In genomic region chr1:2457444-2457843, GRCh38 we compare ENCODE assay signal across 22 cellular contexts. TPM values are rescaled to one million over a fixed set of nuclear protein-coding genes. Genes with fewer than 3 reads are reported as not detected.
"Had no signal": no experiment of that assay in that cellular context is flagged by ENCODE, and none has a peak within 500 bp of the region (broad histone marks: within the 10 kb centered on the region; RNA-seq: fewer than 3 reads in every experiment).

No MANE protein-coding gene starts in this region.

- ATAC-seq: HepG2, Right ventricle myocardium inferior, SK-N-SH treated with all-trans-retinoic acid at 6 μM for 48 hours had no signal

- H3K4me3 Mint-ChIP-seq: IgD-negative memory B cell had no signal

- H3K36me3 ChIP-seq: SJCRH30 had no signal

- DNase-seq: KBM-7, NCI-H1092, NCI-H1105 treated with DMSO at 0.1 percent for 48 hours, NCI-H1417 treated with DMSO at 0.1 percent for 48 hours, NCI-H187, NCI-H2029, NCI-H2081 treated with DMSO at 0.1 percent for 48 hours, NCI-H2171, NCI-H226, NCI-H446, NCI-H510A, NCI-H524 treated with DMSO at 0.1 percent for 48 hours, NCI-H69, NCI-H774, SHP77 treated with DMSO at 0.1 percent for 48 hours, SJCRH30, T-helper 1 cell had no signal

- H3K9me3 ChIP-seq: SJCRH30 had no signal

- FAIRE-seq: HepG2 had no signal

- H3K27ac ChIP-seq: SJCRH30 had no signal

- H3K4me3 ChIP-seq: SJCRH30 had no signal

- H3K27ac Mint-ChIP-seq: IgD-negative memory B cell had no signal

- H3K36me3 Mint-ChIP-seq: IgD-negative memory B cell had no signal

- H3K9me3 Mint-ChIP-seq: IgD-negative memory B cell had no signal

- H3K4me1 ChIP-seq: SJCRH30 had no signal

RNA-seq across cellular contexts. Expression of gene PLCH2, which starts 18.6 kb away (rescaled TPM):
- total RNA-seq: LHCN-M2 had no signal
